Comparison of ENCODE assay signal across 19 cellular contexts in genomic region chr15:88908123-88908522, GRCh38. TPM values are rescaled to one million over a fixed set of nuclear protein-coding genes. Genes with fewer than 3 reads are reported as not detected.
A peak's percentile ranks its signal among the peaks of the same experiment; 100 is the strongest.
DNase-seq lines count a peak whose midpoint lies in the region; ATAC-seq and TF ChIP-seq lines count a peak whose summit lies in the region.
"Had no signal": no experiment of that assay in that cellular context is flagged by ENCODE, and none has a peak within 500 bp of the region (broad histone marks: within the 10 kb centered on the region; RNA-seq: fewer than 3 reads in every experiment).

No MANE protein-coding gene starts in this region.

- peak overlapping the region; percentile 48 to 94 (median 91) for H3K27ac Mint-ChIP-seq in CD4-positive, CD25-positive, alpha-beta regulatory T cell
- peak overlapping the region; percentile 40 for H3K27ac Mint-ChIP-seq in progenitor cell of endocrine pancreas
- no peak overlapping the region for H3K27ac Mint-ChIP-seq in activated CD8-positive, alpha-beta memory T cell treated with anti-CD3 and anti-CD28 coated beads, Interleukin-2, amount 10 ng/mL, durations not matched to agents 7 days and 5 days
- H3K27ac Mint-ChIP-seq: activated naive CD4-positive, alpha-beta T cell treated with anti-CD3 and anti-CD28 coated beads, Interleukin-2, amount 50 U/mL, for 24 hours; IgD-negative memory B cell; naive B cell; T-helper 1 cell treated with Interleukin-12 subunit alpha and Interleukin-12 subunit beta and Interleukin-4 antibody, amounts not matched to agents 30 μg/mL and 1 μg/mL, for 36 hours had no signal

- ATAC-seq in CD4-positive, CD25-positive, alpha-beta regulatory T cell (ENCODE audit: low read depth in 2 of 2): no peak
- no peak for ATAC-seq in foreskin keratinocyte
- ATAC-seq in activated CD8-positive, alpha-beta memory T cell treated with anti-CD3 and anti-CD28 coated beads, Interleukin-2, amount 10 ng/mL, durations not matched to agents 7 days and 5 days: no peak

- peaks cover 35% of the 10 kb centered on the region for H3K36me3 Mint-ChIP-seq in CD4-positive, CD25-positive, alpha-beta regulatory T cell
- H3K36me3 Mint-ChIP-seq in progenitor cell of endocrine pancreas (ENCODE audit: insufficient read depth): peaks cover 30% of the 10 kb centered on the region
- no peaks in the 10 kb centered on the region for H3K36me3 Mint-ChIP-seq in activated CD8-positive, alpha-beta memory T cell treated with anti-CD3 and anti-CD28 coated beads, Interleukin-2, amount 10 ng/mL, durations not matched to agents 7 days and 5 days
- H3K36me3 Mint-ChIP-seq: activated naive CD4-positive, alpha-beta T cell treated with anti-CD3 and anti-CD28 coated beads, Interleukin-2, amount 50 U/mL, for 24 hours; naive B cell had no signal

- no peak overlapping the region for H3K4me3 ChIP-seq in CD4-positive, CD25-positive, alpha-beta regulatory T cell (ENCODE audit: low read depth, low read length)
- no peak overlapping the region for H3K4me3 ChIP-seq in adipocyte (ENCODE audit: low read length)
- H3K4me3 ChIP-seq: colonic mucosa, spleen had no signal

- peak overlapping the region in 1 of 4 donors; percentile 4 for H3K4me3 Mint-ChIP-seq in CD4-positive, CD25-positive, alpha-beta regulatory T cell
- H3K4me3 Mint-ChIP-seq in progenitor cell of endocrine pancreas (ENCODE audit: low read depth): no peak overlapping the region
- H3K4me3 Mint-ChIP-seq in activated CD8-positive, alpha-beta memory T cell treated with anti-CD3 and anti-CD28 coated beads, Interleukin-2, amount 10 ng/mL, durations not matched to agents 7 days and 5 days: no peak overlapping the region
- H3K4me3 Mint-ChIP-seq: activated naive CD4-positive, alpha-beta T cell treated with anti-CD3 and anti-CD28 coated beads, Interleukin-2, amount 50 U/mL, for 24 hours; naive B cell; T-helper 1 cell treated with Interleukin-12 subunit alpha and Interleukin-12 subunit beta and Interleukin-4 antibody, amounts not matched to agents 30 μg/mL and 1 μg/mL, for 36 hours had no signal

- CTCF ChIA-PET in activated CD8-positive, alpha-beta memory T cell treated with anti-CD3 and anti-CD28 coated beads, Interleukin-2, amount 10 ng/mL, durations not matched to agents 7 days and 5 days (lab: Charles Lee): interaction anchor here (1.0 to 1.1 kb wide), 2 partner anchors 270 to 284 kb away, joined by 3 to 5 read pairs; no protein-coding TSS in a partner anchor

- H3K9me3 Mint-ChIP-seq in CD4-positive, CD25-positive, alpha-beta regulatory T cell: no peaks in the 10 kb centered on the region
- no peaks in the 10 kb centered on the region for H3K9me3 Mint-ChIP-seq in progenitor cell of endocrine pancreas (ENCODE audit: low read depth)
- H3K9me3 Mint-ChIP-seq in activated CD8-positive, alpha-beta memory T cell treated with anti-CD3 and anti-CD28 coated beads, Interleukin-2, amount 10 ng/mL, durations not matched to agents 7 days and 5 days (ENCODE audit: low read depth): no peaks in the 10 kb centered on the region
- H3K9me3 Mint-ChIP-seq: activated naive CD4-positive, alpha-beta T cell treated with anti-CD3 and anti-CD28 coated beads, Interleukin-2, amount 50 U/mL, for 24 hours; IgD-negative memory B cell; naive B cell; T-helper 1 cell treated with Interleukin-12 subunit alpha and Interleukin-12 subunit beta and Interleukin-4 antibody, amounts not matched to agents 30 μg/mL and 1 μg/mL, for 36 hours had no signal

- peaks cover 11% of the 10 kb centered on the region for H3K36me3 ChIP-seq in CD4-positive, CD25-positive, alpha-beta regulatory T cell (ENCODE audit: control insufficient read depth, insufficient read depth, low read length)
- H3K36me3 ChIP-seq in adipocyte (ENCODE audit: control insufficient read depth, insufficient read depth, low read length, severe bottlenecking): peaks cover 66% of the 10 kb centered on the region
- H3K36me3 ChIP-seq: colonic mucosa had no signal

- TF ChIP-seq CTCF in progenitor cell of endocrine pancreas (IDR thresholded peaks at IDR 0.05; ENCODE audit: unreplicated experiment) (no peak), foreskin keratinocyte (conservative IDR thresholded peaks at IDR 0.05) (no peak)

- H3K9ac ChIP-seq in adipocyte (ENCODE audit: low read length): peak overlapping the region; percentile 61

- no peaks in the 10 kb centered on the region for H3K27me3 ChIP-seq in CD4-positive, CD25-positive, alpha-beta regulatory T cell (ENCODE audit: control insufficient read depth, insufficient read depth, low read length)
- H3K27me3 ChIP-seq in adipocyte (replicated peaks; ENCODE audit: control insufficient read depth, insufficient read depth, low read length) (no peaks in the 10 kb centered on the region), foreskin keratinocyte (no peaks in the 10 kb centered on the region)
- H3K27me3 ChIP-seq: colonic mucosa had no signal

- H3K27me3 Mint-ChIP-seq in CD4-positive, CD25-positive, alpha-beta regulatory T cell: no peaks in the 10 kb centered on the region
- H3K27me3 Mint-ChIP-seq in progenitor cell of endocrine pancreas: no peaks in the 10 kb centered on the region
- H3K27me3 Mint-ChIP-seq in activated CD8-positive, alpha-beta memory T cell treated with anti-CD3 and anti-CD28 coated beads, Interleukin-2, amount 10 ng/mL, durations not matched to agents 7 days and 5 days: no peaks in the 10 kb centered on the region
- H3K27me3 Mint-ChIP-seq: activated naive CD4-positive, alpha-beta T cell treated with anti-CD3 and anti-CD28 coated beads, Interleukin-2, amount 50 U/mL, for 24 hours; naive B cell had no signal

- peaks cover 5 to 84% (median 51%) of the 10 kb centered on the region in 4 donors for H3K4me1 Mint-ChIP-seq in CD4-positive, CD25-positive, alpha-beta regulatory T cell
- H3K4me1 Mint-ChIP-seq in progenitor cell of endocrine pancreas (ENCODE audit: low read depth): peaks cover 40% of the 10 kb centered on the region
- peaks cover 21% of the 10 kb centered on the region for H3K4me1 Mint-ChIP-seq in activated CD8-positive, alpha-beta memory T cell treated with anti-CD3 and anti-CD28 coated beads, Interleukin-2, amount 10 ng/mL, durations not matched to agents 7 days and 5 days

- H3K4me1 ChIP-seq in CD4-positive, CD25-positive, alpha-beta regulatory T cell (ENCODE audit: control insufficient read depth, insufficient read depth, low read length, poor library complexity, severe bottlenecking): peaks cover 45% of the 10 kb centered on the region
- H3K4me1 ChIP-seq in adipocyte (ENCODE audit: control insufficient read depth, insufficient read depth, low read length): peaks cover 44% of the 10 kb centered on the region
- H3K4me1 ChIP-seq in foreskin keratinocyte: peaks cover 5% of the 10 kb centered on the region

- no peak for DNase-seq in CD4-positive, CD25-positive, alpha-beta regulatory T cell
- DNase-seq in D341Med (ENCODE audit: low spot score) (peak; percentile 12), adipocyte (ENCODE audit: low read depth) (no peak), progenitor cell of endocrine pancreas (ENCODE audit: low spot score, unreplicated experiment) (no peak), foreskin keratinocyte (no peak), putamen (ENCODE audit: low spot score) (no peak)
- no peak for DNase-seq in activated CD8-positive, alpha-beta memory T cell treated with anti-CD3 and anti-CD28 coated beads, Interleukin-2, amount 10 ng/mL, durations not matched to agents 7 days and 5 days
- DNase-seq: colonic mucosa, hippocampal formation, MM.1S, naive B cell, NCI-H146, NCI-H2171, NCI-H69, spleen had no signal

- no peak overlapping the region for H3K27ac ChIP-seq in CD4-positive, CD25-positive, alpha-beta regulatory T cell (ENCODE audit: insufficient read depth, low read length, poor library complexity, severe bottlenecking)
- H3K27ac ChIP-seq in foreskin keratinocyte: no peak overlapping the region
- H3K27ac ChIP-seq: colonic mucosa, HL-60, spleen had no signal

- no peaks in the 10 kb centered on the region for H3K9me3 ChIP-seq in CD4-positive, CD25-positive, alpha-beta regulatory T cell (ENCODE audit: control insufficient read depth in 2 of 2, low read length in 2 of 2)
- no peaks in the 10 kb centered on the region for H3K9me3 ChIP-seq in adipocyte (ENCODE audit: control insufficient read depth, low read length)
- H3K9me3 ChIP-seq: colonic mucosa, spleen had no signal

RNA-seq across cellular contexts. Expression of gene MFGE8, which starts 5.1 kb away (rescaled TPM):
- 149 TPM for total RNA-seq in CD4-positive, CD25-positive, alpha-beta regulatory T cell
- polyA plus RNA-seq in CD4-positive, CD25-positive, alpha-beta regulatory T cell: 10 to 100 TPM; 14.0 to 15.4 (median 14.4) TPM
- total RNA-seq in progenitor cell of endocrine pancreas (297 and 309 TPM in 2 replicates), foreskin keratinocyte (38.2 and 85.4 TPM in 2 replicates)
- polyA plus RNA-seq in foreskin keratinocyte: 57.2 and 120 TPM in 2 replicates
- 10 to 100 TPM; 22.9 to 38.1 TPM for total RNA-seq in activated CD8-positive, alpha-beta memory T cell treated with anti-CD3 and anti-CD28 coated beads, Interleukin-2, amount 10 ng/mL, durations not matched to agents 7 days and 5 days

RNA-seq across cellular contexts. Expression of gene HAPLN3, which starts 12.8 kb away (rescaled TPM):
- 251 TPM for total RNA-seq in CD4-positive, CD25-positive, alpha-beta regulatory T cell
- 100 to 1,000 TPM in 1 of 4 donors, 10 to 100 TPM in 3; 76.8 to 108 (median 93.3) TPM for polyA plus RNA-seq in CD4-positive, CD25-positive, alpha-beta regulatory T cell
- total RNA-seq in progenitor cell of endocrine pancreas (6.2 and 8.4 TPM in 2 replicates), foreskin keratinocyte (5.4 and 6.0 TPM in 2 replicates)
- polyA plus RNA-seq in foreskin keratinocyte: 6.2 and 6.7 TPM in 2 replicates
- 10 to 100 TPM; 37.3 to 49.1 TPM for total RNA-seq in activated CD8-positive, alpha-beta memory T cell treated with anti-CD3 and anti-CD28 coated beads, Interleukin-2, amount 10 ng/mL, durations not matched to agents 7 days and 5 days
